Comparison of ENCODE assay signal across 30 cellular contexts in genomic region chr9:71245651-71246050, GRCh38.
"Had no signal": no experiment of that assay in that cellular context is flagged by ENCODE, and none has a peak within 500 bp of the region (broad histone marks: within the 10 kb centered on the region; RNA-seq: fewer than 3 reads in every experiment).

No MANE protein-coding gene starts in this region.

- H3K36me3 ChIP-seq: ascending aorta, cardiac muscle cell, colonic mucosa, gastrocnemius medialis, stomach, tibial artery, upper lobe of right lung had no signal

- H3K9ac ChIP-seq: parathyroid adenoma had no signal

- H2AFZ ChIP-seq: parathyroid adenoma had no signal

- DNase-seq: activated CD4-positive, alpha-beta memory T cell treated with anti-CD3 and anti-CD28 coated beads for 36 hours; activated CD4-positive, alpha-beta T cell treated with anti-CD3 and anti-CD28 coated beads, Interleukin-2, amount 10 ng/mL, durations not matched to agents 24 days and 14 days; activated CD8-positive, alpha-beta memory T cell treated with anti-CD3 and anti-CD28 coated beads, Interleukin-2, amount 50 U/mL, for 4 hours; activated effector memory CD4-positive, alpha-beta T cell treated with anti-CD3 and anti-CD28 coated beads, Interleukin-2, amount 50 U/mL, for 16 hours; activated naive CD4-positive, alpha-beta T cell treated with anti-CD3 and anti-CD28 coated beads for 36 hours; activated naive CD8-positive, alpha-beta T cell treated with anti-CD3 and anti-CD28 coated beads for 36 hours; activated T-cell treated with anti-CD3 and anti-CD28 coated beads, Interleukin-2, amount 50 U/mL, for 1 hour; cerebellar nuclear complex; colonic mucosa; effector CD8-positive, alpha-beta T cell; erythroblast; gastrocnemius medialis; glutamatergic neuron; hypothalamus; left cardiac atrium; left ventricle myocardium superior; naive thymus-derived CD4-positive, alpha-beta T cell; occipital lobe; right cardiac atrium; stimulated activated CD4-positive, alpha-beta T cell treated with anti-CD3 and anti-CD28 coated beads, Interleukin-15, amount 100 ng/mL, for 24 hours; stimulated activated CD4-positive, alpha-beta T cell treated with anti-CD3 and anti-CD28 coated beads, Interleukin-2, amount 100 ng/mL, for 24 hours; stimulated activated naive B cell treated with anti-CD40 and anti-IgM and Interleukin-4, amounts not matched to agents 10 μg/mL and 1 μg/mL and 100 μg/mL, for 72 hours; stomach; T-helper 1 cell; tibial artery; upper lobe of right lung had no signal

- H3K4me3 ChIP-seq: ascending aorta, cardiac muscle cell, colonic mucosa, gastrocnemius medialis, stomach, tibial artery, upper lobe of right lung had no signal

- H3K27ac ChIP-seq: ascending aorta, cardiac muscle cell, colonic mucosa, gastrocnemius medialis, parathyroid adenoma, stomach, tibial artery, upper lobe of right lung had no signal

- H3K9me3 ChIP-seq: ascending aorta, colonic mucosa, gastrocnemius medialis, stomach, tibial artery, upper lobe of right lung had no signal

- H3K27me3 ChIP-seq: ascending aorta, cardiac muscle cell, colonic mucosa, gastrocnemius medialis, stomach, tibial artery, upper lobe of right lung had no signal

- H3K4me1 ChIP-seq: ascending aorta, colonic mucosa, gastrocnemius medialis, parathyroid adenoma, tibial artery, upper lobe of right lung had no signal

- ATAC-seq: activated CD4-positive, CD25-positive, alpha-beta regulatory T cell treated with anti-CD3 and anti-CD28 coated beads, Interleukin-2, amount 50 U/mL, for 24 hours; gastrocnemius medialis; left cardiac atrium; left ventricle myocardium superior; naive thymus-derived CD4-positive, alpha-beta T cell; right cardiac atrium; stimulated activated naive B cell treated with anti-CD40 and anti-IgM and Interleukin-4, amounts not matched to agents 10 μg/mL and 1 μg/mL and 100 μg/mL, for 72 hours; upper lobe of right lung had no signal
